1 cellular context compared by ENCODE assay signal in the genomic region with DNA sequence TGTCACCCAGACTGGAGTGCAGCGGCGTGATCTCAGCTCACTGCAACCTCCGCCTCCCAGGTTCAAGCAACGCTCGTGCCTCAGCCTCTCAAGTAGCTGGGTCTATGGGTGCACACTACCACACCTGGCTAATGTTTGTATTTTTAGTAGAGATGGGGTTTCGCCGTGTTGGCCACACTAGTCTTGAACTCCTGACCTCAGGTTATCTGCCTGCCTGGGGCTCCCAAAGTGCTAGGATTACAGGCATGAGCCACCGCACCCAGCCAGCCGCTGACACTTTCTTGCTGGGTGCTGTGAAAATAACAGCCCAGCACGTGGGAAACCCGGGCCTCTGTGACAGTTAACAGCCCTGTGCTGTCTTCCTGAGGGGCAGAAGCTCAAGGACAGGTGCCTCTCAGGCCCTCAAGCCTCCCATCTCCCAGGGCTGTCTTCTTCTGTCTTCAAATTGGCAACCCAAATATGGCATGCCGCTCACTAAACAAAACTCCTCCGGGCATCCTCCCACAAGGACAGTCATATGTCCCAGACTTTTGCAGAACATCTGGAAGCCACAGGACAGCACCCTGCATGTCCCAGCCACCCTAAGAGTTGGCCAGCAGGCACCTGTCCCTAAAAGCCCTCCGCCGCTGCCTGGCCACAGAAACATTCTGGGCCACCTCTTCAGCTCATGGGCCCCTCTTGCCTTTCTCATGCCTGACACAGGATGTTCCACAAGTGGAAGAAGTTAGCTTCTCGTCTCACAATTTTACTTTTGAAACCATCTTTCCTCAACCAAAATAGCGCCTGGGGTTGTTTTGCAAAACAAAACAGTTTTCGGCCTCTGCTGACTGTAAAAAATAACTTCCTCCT.
TF ChIP-seq lines count a peak whose summit lies in the region.

No MANE protein-coding gene starts in this region.

TF ChIP-seq in HepG2, 621 proteins besides CTCF, POLR2A, EP300 and RAD21 (continued from another document):
- no peak for TF ChIP-seq ESRRA (CRISPR knock-in tag; IDR thresholded peaks at IDR 0.05; ENCODE audit: low read depth)
- TF ChIP-seq, protein P1, sequence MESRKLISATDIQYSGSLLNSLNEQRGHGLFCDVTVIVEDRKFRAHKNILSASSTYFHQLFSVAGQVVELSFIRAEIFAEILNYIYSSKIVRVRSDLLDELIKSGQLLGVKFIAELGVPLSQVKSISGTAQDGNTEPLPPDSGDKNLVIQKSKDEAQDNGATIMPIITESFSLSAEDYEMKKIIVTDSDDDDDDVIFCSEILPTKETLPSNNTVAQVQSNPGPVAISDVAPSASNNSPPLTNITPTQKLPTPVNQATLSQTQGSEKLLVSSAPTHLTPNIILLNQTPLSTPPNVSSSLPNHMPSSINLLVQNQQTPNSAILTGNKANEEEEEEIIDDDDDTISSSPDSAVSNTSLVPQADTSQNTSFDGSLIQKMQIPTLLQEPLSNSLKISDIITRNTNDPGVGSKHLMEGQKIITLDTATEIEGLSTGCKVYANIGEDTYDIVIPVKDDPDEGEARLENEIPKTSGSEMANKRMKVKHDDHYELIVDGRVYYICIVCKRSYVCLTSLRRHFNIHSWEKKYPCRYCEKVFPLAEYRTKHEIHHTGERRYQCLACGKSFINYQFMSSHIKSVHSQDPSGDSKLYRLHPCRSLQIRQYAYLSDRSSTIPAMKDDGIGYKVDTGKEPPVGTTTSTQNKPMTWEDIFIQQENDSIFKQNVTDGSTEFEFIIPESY (CRISPR knock-in tag; IDR thresholded peaks at IDR 0.05) = 0 out of 2 replicates have a peak, but pooled peaks have one; percentile 15
- TF ChIP-seq IKZF5 (CRISPR knock-in tag; IDR thresholded peaks at IDR 0.05) = no peak
- peak; percentile 25; the same call in 1 of the 2 replicates for TF ChIP-seq SAP130 (CRISPR knock-in tag; IDR thresholded peaks at IDR 0.05; ENCODE audit: low read depth)
- TF ChIP-seq FOXA1 (IDR thresholded peaks at IDR 0.05) = no peak
- no peak for TF ChIP-seq FOXA1 (CRISPR knock-in tag; IDR thresholded peaks at IDR 0.05)
- no peak for TF ChIP-seq PAF1 (CRISPR knock-in tag; IDR thresholded peaks at IDR 0.05)
- no peak for TF ChIP-seq TCF12 (IDR thresholded peaks at IDR 0.05)
- TF ChIP-seq TCF12 (CRISPR knock-in tag; IDR thresholded peaks at IDR 0.05) = no peak
- peak; percentile 29; the same call in 1 of the 2 replicates for TF ChIP-seq ZBTB38 (CRISPR knock-in tag; IDR thresholded peaks at IDR 0.05)
- no peak for TF ChIP-seq U2AF2 (IDR thresholded peaks at IDR 0.05; ENCODE audit: low read depth, low read length)
- no peak for TF ChIP-seq ZNF510 (CRISPR knock-in tag; IDR thresholded peaks at IDR 0.05; ENCODE audit: low read depth)
- TF ChIP-seq, protein P2, sequence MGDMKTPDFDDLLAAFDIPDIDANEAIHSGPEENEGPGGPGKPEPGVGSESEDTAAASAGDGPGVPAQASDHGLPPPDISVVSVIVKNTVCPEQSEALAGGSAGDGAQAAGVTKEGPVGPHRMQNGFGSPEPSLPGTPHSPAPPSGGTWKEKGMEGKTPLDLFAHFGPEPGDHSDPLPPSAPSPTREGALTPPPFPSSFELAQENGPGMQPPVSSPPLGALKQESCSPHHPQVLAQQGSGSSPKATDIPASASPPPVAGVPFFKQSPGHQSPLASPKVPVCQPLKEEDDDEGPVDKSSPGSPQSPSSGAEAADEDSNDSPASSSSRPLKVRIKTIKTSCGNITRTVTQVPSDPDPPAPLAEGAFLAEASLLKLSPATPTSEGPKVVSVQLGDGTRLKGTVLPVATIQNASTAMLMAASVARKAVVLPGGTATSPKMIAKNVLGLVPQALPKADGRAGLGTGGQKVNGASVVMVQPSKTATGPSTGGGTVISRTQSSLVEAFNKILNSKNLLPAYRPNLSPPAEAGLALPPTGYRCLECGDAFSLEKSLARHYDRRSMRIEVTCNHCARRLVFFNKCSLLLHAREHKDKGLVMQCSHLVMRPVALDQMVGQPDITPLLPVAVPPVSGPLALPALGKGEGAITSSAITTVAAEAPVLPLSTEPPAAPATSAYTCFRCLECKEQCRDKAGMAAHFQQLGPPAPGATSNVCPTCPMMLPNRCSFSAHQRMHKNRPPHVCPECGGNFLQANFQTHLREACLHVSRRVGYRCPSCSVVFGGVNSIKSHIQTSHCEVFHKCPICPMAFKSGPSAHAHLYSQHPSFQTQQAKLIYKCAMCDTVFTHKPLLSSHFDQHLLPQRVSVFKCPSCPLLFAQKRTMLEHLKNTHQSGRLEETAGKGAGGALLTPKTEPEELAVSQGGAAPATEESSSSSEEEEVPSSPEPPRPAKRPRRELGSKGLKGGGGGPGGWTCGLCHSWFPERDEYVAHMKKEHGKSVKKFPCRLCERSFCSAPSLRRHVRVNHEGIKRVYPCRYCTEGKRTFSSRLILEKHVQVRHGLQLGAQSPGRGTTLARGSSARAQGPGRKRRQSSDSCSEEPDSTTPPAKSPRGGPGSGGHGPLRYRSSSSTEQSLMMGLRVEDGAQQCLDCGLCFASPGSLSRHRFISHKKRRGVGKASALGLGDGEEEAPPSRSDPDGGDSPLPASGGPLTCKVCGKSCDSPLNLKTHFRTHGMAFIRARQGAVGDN (CRISPR knock-in tag; IDR thresholded peaks at IDR 0.05) = peak; percentile 45
- no peak for TF ChIP-seq NR3C1 (CRISPR knock-in tag; IDR thresholded peaks at IDR 0.05)
- TF ChIP-seq GATAD2A (CRISPR knock-in tag; IDR thresholded peaks at IDR 0.05) = 0 out of 2 replicates have a peak, but pooled peaks have one; percentile 14
- TF ChIP-seq FOXP1 (IDR thresholded peaks at IDR 0.05) = no peak
- TF ChIP-seq FOXP1 (CRISPR knock-in tag; IDR thresholded peaks at IDR 0.05) = no peak
- no peak for TF ChIP-seq RXRB (CRISPR knock-in tag; IDR thresholded peaks at IDR 0.05; ENCODE audit: borderline replicate concordance)
- no peak for TF ChIP-seq ZNF878 (CRISPR knock-in tag; IDR thresholded peaks at IDR 0.05)
- TF ChIP-seq NR1H2 (CRISPR knock-in tag; IDR thresholded peaks at IDR 0.05; ENCODE audit: borderline replicate concordance, low read depth) = no peak
- no peak for TF ChIP-seq ZNF703 (CRISPR knock-in tag; IDR thresholded peaks at IDR 0.05; ENCODE audit: borderline replicate concordance)
- no peak for TF ChIP-seq ZNF17 (CRISPR knock-in tag; IDR thresholded peaks at IDR 0.05)
- TF ChIP-seq, protein P3, sequence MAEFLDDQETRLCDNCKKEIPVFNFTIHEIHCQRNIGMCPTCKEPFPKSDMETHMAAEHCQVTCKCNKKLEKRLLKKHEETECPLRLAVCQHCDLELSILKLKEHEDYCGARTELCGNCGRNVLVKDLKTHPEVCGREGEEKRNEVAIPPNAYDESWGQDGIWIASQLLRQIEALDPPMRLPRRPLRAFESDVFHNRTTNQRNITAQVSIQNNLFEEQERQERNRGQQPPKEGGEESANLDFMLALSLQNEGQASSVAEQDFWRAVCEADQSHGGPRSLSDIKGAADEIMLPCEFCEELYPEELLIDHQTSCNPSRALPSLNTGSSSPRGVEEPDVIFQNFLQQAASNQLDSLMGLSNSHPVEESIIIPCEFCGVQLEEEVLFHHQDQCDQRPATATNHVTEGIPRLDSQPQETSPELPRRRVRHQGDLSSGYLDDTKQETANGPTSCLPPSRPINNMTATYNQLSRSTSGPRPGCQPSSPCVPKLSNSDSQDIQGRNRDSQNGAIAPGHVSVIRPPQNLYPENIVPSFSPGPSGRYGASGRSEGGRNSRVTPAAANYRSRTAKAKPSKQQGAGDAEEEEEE (CRISPR knock-in tag; IDR thresholded peaks at IDR 0.05; ENCODE audit: borderline replicate concordance) = no peak
- TF ChIP-seq HNF1A (IDR thresholded peaks at IDR 0.05; ENCODE audit: low read depth) = no peak
- TF ChIP-seq HNF1A (CRISPR knock-in tag; IDR thresholded peaks at IDR 0.05; ENCODE audit: borderline replicate concordance) = no peak
- TF ChIP-seq ERF (CRISPR knock-in tag; IDR thresholded peaks at IDR 0.05) = no peak
- TF ChIP-seq ZNF264 (CRISPR knock-in tag; IDR thresholded peaks at IDR 0.05) = no peak
- no peak for TF ChIP-seq FOXK2 (IDR thresholded peaks at IDR 0.05)
- TF ChIP-seq ZNF674 (CRISPR knock-in tag; IDR thresholded peaks at IDR 0.05; ENCODE audit: low read depth) = no peak
- no peak for TF ChIP-seq RFX5 (IDR thresholded peaks at IDR 0.05; ENCODE audit: low read depth, low read length)
